ENCODE assay signal across 8 cellular contexts in the genomic region with DNA sequence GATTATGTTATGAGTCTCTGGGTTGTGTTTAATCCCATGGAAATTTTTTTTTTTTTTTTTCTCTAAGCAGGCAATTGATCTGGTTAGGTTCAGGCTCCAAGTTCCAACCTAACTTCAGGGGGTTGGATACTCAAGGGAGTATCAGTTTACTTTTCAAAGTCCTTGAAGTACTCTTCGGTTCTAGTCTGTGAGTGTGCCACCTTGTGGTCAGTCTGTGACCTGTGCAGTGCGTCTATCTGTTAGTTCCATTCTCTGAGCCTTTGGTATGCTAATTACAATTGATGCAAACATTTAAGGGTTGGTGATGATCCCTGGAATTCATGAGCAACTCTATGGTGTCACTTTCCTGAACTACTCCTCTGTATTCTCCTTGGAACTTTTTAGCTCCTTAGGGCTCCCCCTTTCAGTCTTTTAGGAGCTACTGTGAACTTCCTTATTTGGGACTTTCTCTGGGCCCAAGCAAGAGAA.
DNase-seq lines count a peak whose midpoint lies in the region; ATAC-seq and TF ChIP-seq lines count a peak whose summit lies in the region.

No MANE protein-coding gene starts in this region.

- no peak for TF ChIP-seq POLR2A in thyroid gland (IDR thresholded peaks at IDR 0.05)

- H3K9me3 ChIP-seq in thyroid gland = no peaks in the 10 kb centered on the region

- TF ChIP-seq CTCF in GM12864 (IDR thresholded peaks at IDR 0.05; ENCODE audit: low read depth, low read length, missing control alignments) (peak; percentile 70), foreskin fibroblast (IDR thresholded peaks at IDR 0.05; ENCODE audit: low read depth, low read length) (peak; percentile 65), thyroid gland (IDR thresholded peaks at IDR 0.05) (peak in 4 of 6 experiments; percentile 53 to 70 (median 56))

- intact Hi-C loops in thyroid gland (cut with DNase I) = no loop called here

- no peak for ATAC-seq in GM19023 (IDR thresholded peaks at IDR 0.05; ENCODE audit: unreplicated experiment)

- DNase-seq in GM12864 (ENCODE audit: low read depth) (no peak), HEK293T (ENCODE audit: extremely low spot score) (peak; percentile 52), RKO (ENCODE audit: low spot score) (peak; percentile 29), foreskin fibroblast (peak; percentile 7 to 49), thyroid gland (peak; percentile 41 to 50), NCI-H1417 treated with DMSO at 0.1 percent for 48 hours (lab: John Stamatoyannopoulos, UW) (no peak)
- no peak for DNase-seq in activated T-cell treated with anti-CD3 and anti-CD28 coated beads, Interleukin-2, amount 50 U/mL, for 1 hour

- H3K4me3 ChIP-seq in GM12864 (ENCODE audit: low read depth, low read length) (no peak overlapping the region), foreskin fibroblast (ENCODE audit: low read depth in 1 of 2, low read length in 2 of 2) (no peak overlapping the region), thyroid gland (replicated peaks in 1 of 3) (no peak overlapping the region)

- H3K4me1 ChIP-seq in thyroid gland = peaks cover 6 to 15% of the 10 kb centered on the region in 2 donors

- POLR2A ChIA-PET in HEK293T (lab: Yijun Ruan, JAX) = no interaction called here

- H3K27me3 ChIP-seq in thyroid gland = no peaks in the 10 kb centered on the region

- 30 to 38% methylated on average over 2 of the region's 2 CpGs for WGBS in thyroid gland, 2 donors

- CTCF ChIA-PET in HEK293T (lab: Yijun Ruan, JAX) = interaction anchor here (0.5 to 0.6 kb wide), 2 partner anchors 83 to 815 kb away, joined by 5 to 7 read pairs; no protein-coding TSS in a partner anchor

- peak overlapping the region in 2 of 3 donors; percentile 64 to 76 for H3K27ac ChIP-seq in thyroid gland

- no peaks in the 10 kb centered on the region for H3K36me3 ChIP-seq in thyroid gland

TF ChIP-seq in HEK293T, 16 proteins besides CTCF, POLR2A, EP300 and RAD21:
- TF ChIP-seq ZNF384 (IDR thresholded peaks at IDR 0.05) = peak; percentile 74
- no peak for TF ChIP-seq PKNOX1 (IDR thresholded peaks at IDR 0.05)

Comparison
In these comparisons a context has a peak if more than half of its experiments do, and no peak if none do; other contexts are left out.
1. DNase-seq: peak in HEK293T (single experiment), RKO (single experiment), foreskin fibroblast (2 of 2) and thyroid gland (2 of 2); none in GM12864 (single experiment), NCI-H1417 treated with DMSO at 0.1 percent for 48 hours (single experiment) and activated T-cell treated with anti-CD3 and anti-CD28 coated beads, Interleukin-2, amount 50 U/mL, for 1 hour (single experiment).
2. Peak in every context shown above with its lines, with median percentiles within 50 percentile points of each other: CTCF ChIP-seq.